In the genomic region with DNA sequence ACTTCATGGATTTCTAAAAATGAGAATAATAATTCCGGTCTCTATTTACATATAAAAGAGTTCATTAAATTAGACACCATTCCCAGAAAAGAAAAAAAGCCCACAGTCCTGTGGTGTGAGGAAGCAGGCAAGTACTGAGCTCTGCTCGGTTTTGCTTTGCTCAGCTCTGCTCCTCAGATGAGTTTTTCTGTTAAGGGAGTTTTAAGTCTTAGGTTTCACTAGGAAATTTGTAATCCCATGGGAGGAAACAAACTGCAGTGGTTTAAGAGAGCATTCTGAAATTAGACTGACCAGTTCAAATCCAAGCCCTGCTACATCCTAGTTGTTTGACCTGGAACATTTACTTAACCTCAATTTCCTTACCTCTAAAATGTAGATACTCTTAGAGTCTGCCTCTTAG, we compare ENCODE assay signal across 22 cellular contexts.
"Had no signal": no experiment of that assay in that cellular context is flagged by ENCODE, and none has a peak within 500 bp of the region (broad histone marks: within the 10 kb centered on the region; RNA-seq: fewer than 3 reads in every experiment).

No MANE protein-coding gene starts in this region.

- DNase-seq: activated CD4-positive, alpha-beta T cell treated with anti-CD3 and anti-CD28 coated beads for 36 hours; activated CD4-positive, alpha-beta T cell treated with anti-CD3 and anti-CD28 coated beads, Interleukin-2, amount 50 U/mL, for 4 hours; activated naive CD4-positive, alpha-beta T cell treated with Interleukin-2 at 50 U/mL for 16 hours; activated naive CD8-positive, alpha-beta T cell treated with anti-CD3 and anti-CD28 coated beads for 36 hours; activated T-cell treated with anti-CD3 and anti-CD28 coated beads for 4 hours; activated T-cell treated with anti-CD3 and anti-CD28 coated beads, Interleukin-2, amount 50 U/mL, for 72 hours; effector CD4-positive, alpha-beta T cell; left cardiac atrium; left ventricle myocardium superior; naive B cell; pancreas; retina; spleen; stimulated activated naive CD4-positive, alpha-beta T cell; T-helper 2 cell had no signal

- H3K27me3 ChIP-seq: ascending aorta, esophagus muscularis mucosa, gastroesophageal sphincter, hepatocyte, pancreas, spleen, tibial nerve had no signal

- H3K9me3 ChIP-seq: ascending aorta, esophagus muscularis mucosa, gastroesophageal sphincter, pancreas, prostate gland had no signal

- ATAC-seq: activated CD4-positive, alpha-beta T cell treated with anti-CD3 and anti-CD28 coated beads for 36 hours; activated T-cell treated with anti-CD3 and anti-CD28 coated beads, Interleukin-2, amount 50 U/mL, for 72 hours; gastroesophageal sphincter; left cardiac atrium; left ventricle myocardium superior; pancreas; WTC11 had no signal

- H3K36me3 ChIP-seq: ascending aorta, esophagus muscularis mucosa, gastroesophageal sphincter, pancreas, prostate gland, spleen, tibial nerve had no signal

- H3K79me2 ChIP-seq: hepatocyte had no signal

- H3K4me2 ChIP-seq: hepatocyte had no signal

- H3K4me1 ChIP-seq: ascending aorta, esophagus muscularis mucosa, gastroesophageal sphincter, pancreas, prostate gland, spleen, tibial nerve had no signal

- H2AFZ ChIP-seq: hepatocyte had no signal

- H3K27ac ChIP-seq: ascending aorta, esophagus muscularis mucosa, gastroesophageal sphincter, hepatocyte, pancreas, prostate gland, spleen, tibial nerve had no signal

- H3K4me3 ChIP-seq: ascending aorta, esophagus muscularis mucosa, gastroesophageal sphincter, hepatocyte, pancreas, prostate gland, spleen, tibial nerve had no signal
